In genomic region chr16:17343729-17344128, GRCh38 we compare ENCODE assay signal across 13 cellular contexts.
DNase-seq lines count a peak whose midpoint lies in the region; ATAC-seq and TF ChIP-seq lines count a peak whose summit lies in the region.
"Had no signal": no experiment of that assay in that cellular context is flagged by ENCODE, and none has a peak within 500 bp of the region (broad histone marks: within the 10 kb centered on the region; RNA-seq: fewer than 3 reads in every experiment).

No MANE protein-coding gene starts in this region.

- no peak for TF ChIP-seq CTCF in KMS-11 (conservative IDR thresholded peaks at IDR 0.05; ENCODE audit: low read depth, low read length)

- peaks cover 0 to 2% (median 0%) of the 10 kb centered on the region in 7 donors for H3K9me3 Mint-ChIP-seq in CD4-positive, CD25-positive, alpha-beta regulatory T cell
- no peaks in the 10 kb centered on the region for H3K9me3 Mint-ChIP-seq in activated naive CD8-positive, alpha-beta T cell treated with anti-CD3 and anti-CD28 coated beads, Interleukin-2, amount 10 ng/mL, durations not matched to agents 7 days and 5 days
- peaks cover 0 to 2% (median 0%) of the 10 kb centered on the region in 7 donors for H3K9me3 Mint-ChIP-seq in naive B cell
- H3K9me3 Mint-ChIP-seq: endodermal cell had no signal

- ATAC-seq in CD4-positive, CD25-positive, alpha-beta regulatory T cell (ENCODE audit: low read depth in 2 of 2) = no peak
- no peak for ATAC-seq in activated naive CD8-positive, alpha-beta T cell treated with anti-CD3 and anti-CD28 coated beads, Interleukin-2, amount 10 ng/mL, durations not matched to agents 7 days and 5 days (ENCODE audit: low read depth)
- ATAC-seq in naive B cell (ENCODE audit: low read depth in 2 of 2) = peak; percentile 65 to 69
- ATAC-seq in HG03135 (IDR thresholded peaks at IDR 0.05; ENCODE audit: unreplicated experiment) = no peak
- ATAC-seq in HG03175 (IDR thresholded peaks at IDR 0.05; ENCODE audit: unreplicated experiment) = no peak

- no peaks in the 10 kb centered on the region for H4K20me1 ChIP-seq in KMS-11 (ENCODE audit: insufficient read depth)

- H3K27me3 Mint-ChIP-seq in CD4-positive, CD25-positive, alpha-beta regulatory T cell = no peaks in the 10 kb centered on the region
- no peaks in the 10 kb centered on the region for H3K27me3 Mint-ChIP-seq in activated naive CD8-positive, alpha-beta T cell treated with anti-CD3 and anti-CD28 coated beads, Interleukin-2, amount 10 ng/mL, durations not matched to agents 7 days and 5 days
- no peaks in the 10 kb centered on the region for H3K27me3 Mint-ChIP-seq in naive B cell

- peak overlapping the region; percentile 72 to 95 (median 75) for H3K27ac Mint-ChIP-seq in CD4-positive, CD25-positive, alpha-beta regulatory T cell
- H3K27ac Mint-ChIP-seq in activated naive CD8-positive, alpha-beta T cell treated with anti-CD3 and anti-CD28 coated beads, Interleukin-2, amount 10 ng/mL, durations not matched to agents 7 days and 5 days = peak overlapping the region; percentile 96
- H3K27ac Mint-ChIP-seq in naive B cell = peak overlapping the region; percentile 95 to 100 (median 99)
- H3K27ac Mint-ChIP-seq: endodermal cell had no signal

- no peak for DNase-seq in CD4-positive, CD25-positive, alpha-beta regulatory T cell
- no peak for DNase-seq in activated naive CD8-positive, alpha-beta T cell treated with anti-CD3 and anti-CD28 coated beads, Interleukin-2, amount 10 ng/mL, durations not matched to agents 7 days and 5 days
- DNase-seq in naive B cell (peak; percentile 75), NCI-H2227 (lab: John Stamatoyannopoulos, UW; ENCODE audit: unreplicated experiment) (no peak), D341Med (ENCODE audit: low spot score) (no peak)
- DNase-seq: COR-L47, endodermal cell, lower lobe of right lung, NCI-H1417 treated with DMSO at 0.1 percent for 48 hours, NCI-H69 had no signal

- H3K9ac ChIP-seq in KMS-11 = peak overlapping the region; percentile 22; the same call in 1 of the 2 replicates

- H3K9me3 ChIP-seq in CD4-positive, CD25-positive, alpha-beta regulatory T cell (ENCODE audit: control insufficient read depth in 2 of 2, low read length in 2 of 2) = no peaks in the 10 kb centered on the region
- H3K9me3 ChIP-seq: lower lobe of right lung had no signal

- 0 out of 2 replicates have a peak overlapping the region, but pooled peaks have one; percentile 6 for H2AFZ ChIP-seq in KMS-11 (ENCODE audit: low read depth)

- H3K36me3 ChIP-seq in CD4-positive, CD25-positive, alpha-beta regulatory T cell (ENCODE audit: control insufficient read depth, insufficient read depth, low read length) = no peaks in the 10 kb centered on the region
- H3K36me3 ChIP-seq in KMS-11 (ENCODE audit: insufficient read depth) = no peaks in the 10 kb centered on the region
- H3K36me3 ChIP-seq: lower lobe of right lung had no signal

- H3K79me2 ChIP-seq in KMS-11 (ENCODE audit: insufficient read depth, low read depth) = no peaks in the 10 kb centered on the region; the same call in 1 of the 2 replicates

- H3K4me2 ChIP-seq in KMS-11 = peak overlapping the region; percentile 89

- no peaks in the 10 kb centered on the region for H3K27me3 ChIP-seq in CD4-positive, CD25-positive, alpha-beta regulatory T cell (ENCODE audit: control insufficient read depth, insufficient read depth, low read length)
- no peaks in the 10 kb centered on the region for H3K27me3 ChIP-seq in KMS-11 (ENCODE audit: insufficient read depth, low read depth)

- peaks cover 62% of the 10 kb centered on the region for H3K4me1 ChIP-seq in CD4-positive, CD25-positive, alpha-beta regulatory T cell (ENCODE audit: control insufficient read depth, insufficient read depth, low read length, poor library complexity, severe bottlenecking)
- H3K4me1 ChIP-seq in KMS-11 (ENCODE audit: low read depth, poor library complexity, severe bottlenecking) = peaks cover 80% of the 10 kb centered on the region

- no peak overlapping the region for H3K27ac ChIP-seq in CD4-positive, CD25-positive, alpha-beta regulatory T cell (ENCODE audit: insufficient read depth, low read length, poor library complexity, severe bottlenecking)
- peak overlapping the region; percentile 70 for H3K27ac ChIP-seq in KMS-11

- H3K4me1 Mint-ChIP-seq in CD4-positive, CD25-positive, alpha-beta regulatory T cell = peaks cover 44 to 85% (median 50%) of the 10 kb centered on the region in 4 donors
- peaks cover 82% of the 10 kb centered on the region for H3K4me1 Mint-ChIP-seq in activated naive CD8-positive, alpha-beta T cell treated with anti-CD3 and anti-CD28 coated beads, Interleukin-2, amount 10 ng/mL, durations not matched to agents 7 days and 5 days
- peaks cover 65 to 90% (median 84%) of the 10 kb centered on the region in 3 donors for H3K4me1 Mint-ChIP-seq in naive B cell
- H3K4me1 Mint-ChIP-seq: endodermal cell had no signal

- no peak overlapping the region for H3K4me3 ChIP-seq in CD4-positive, CD25-positive, alpha-beta regulatory T cell (ENCODE audit: low read depth, low read length)
- no peak overlapping the region for H3K4me3 ChIP-seq in KMS-11 (IDR thresholded peaks at IDR 0.05; ENCODE audit: insufficient read depth, low read depth, low read length)
- H3K4me3 ChIP-seq: lower lobe of right lung had no signal

- H3K4me3 Mint-ChIP-seq in CD4-positive, CD25-positive, alpha-beta regulatory T cell = peak overlapping the region in 3 of 4 donors; percentile 52 to 77 (median 70)
- H3K4me3 Mint-ChIP-seq in activated naive CD8-positive, alpha-beta T cell treated with anti-CD3 and anti-CD28 coated beads, Interleukin-2, amount 10 ng/mL, durations not matched to agents 7 days and 5 days = peak overlapping the region; percentile 73
- peak overlapping the region; percentile 52 to 90 (median 86) for H3K4me3 Mint-ChIP-seq in naive B cell
- H3K4me3 Mint-ChIP-seq: endodermal cell had no signal

- POLR2A ChIA-PET in activated naive CD8-positive, alpha-beta T cell treated with anti-CD3 and anti-CD28 coated beads, Interleukin-2, amount 10 ng/mL, durations not matched to agents 7 days and 5 days (lab: Charles Lee) = interaction anchor here (0.6 to 6.8 kb wide), 5 partner anchors 13 to 126 kb away, joined by 3 to 216 read pairs (median 6); no protein-coding TSS in a partner anchor

- H3K36me3 Mint-ChIP-seq in CD4-positive, CD25-positive, alpha-beta regulatory T cell = peaks cover 7% of the 10 kb centered on the region
- peaks cover 16% of the 10 kb centered on the region for H3K36me3 Mint-ChIP-seq in activated naive CD8-positive, alpha-beta T cell treated with anti-CD3 and anti-CD28 coated beads, Interleukin-2, amount 10 ng/mL, durations not matched to agents 7 days and 5 days
- H3K36me3 Mint-ChIP-seq in naive B cell = peaks cover 0 to 3% of the 10 kb centered on the region in 2 donors

Comparison
In these comparisons a context has a peak if more than half of its experiments do, and no peak if none do; other contexts are left out.
1. ATAC-seq: peak in naive B cell (2 of 2); none in CD4-positive, CD25-positive, alpha-beta regulatory T cell (0 of 2), activated naive CD8-positive, alpha-beta T cell treated with anti-CD3 and anti-CD28 coated beads, Interleukin-2, amount 10 ng/mL, durations not matched to agents 7 days and 5 days (single experiment), HG03135 (single experiment) and HG03175 (single experiment).
2. Peak in every context shown above with its lines, with median percentiles within 50 percentile points of each other: H3K27ac Mint-ChIP-seq and H3K4me3 Mint-ChIP-seq.